In the genomic region with DNA sequence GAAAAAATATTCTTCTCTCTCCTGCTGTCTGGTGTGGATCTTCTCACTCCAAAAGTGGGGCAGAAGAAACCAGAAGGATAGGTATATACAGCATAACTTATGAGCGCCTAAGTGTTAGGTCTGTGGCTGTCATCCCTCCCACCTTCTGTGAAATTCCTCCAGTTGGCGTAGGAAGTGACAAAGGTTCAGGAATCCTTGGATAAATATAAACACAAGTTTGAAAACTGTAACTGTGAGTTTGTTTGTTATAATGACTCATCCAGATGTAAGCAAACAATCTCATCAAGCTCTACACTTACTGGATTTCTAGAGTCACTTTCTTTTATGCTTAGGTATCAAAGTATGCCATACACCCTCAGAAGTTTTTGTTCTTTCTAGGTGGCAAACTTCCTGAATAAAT, we compare ENCODE assay signal across 16 cellular contexts.
A peak's percentile ranks its signal among the peaks of the same experiment; 100 is the strongest.
DNase-seq lines count a peak whose midpoint lies in the region; ATAC-seq and TF ChIP-seq lines count a peak whose summit lies in the region.
"Had no signal": no experiment of that assay in that cellular context is flagged by ENCODE, and none has a peak within 500 bp of the region (broad histone marks: within the 10 kb centered on the region; RNA-seq: fewer than 3 reads in every experiment).

No MANE protein-coding gene starts in this region.

- H3K4me2 ChIP-seq in HCT116 (ENCODE audit: low read length), result peak overlapping the region; percentile 55

- no peaks in the 10 kb centered on the region for H3K27me3 Mint-ChIP-seq in activated CD4-positive, alpha-beta T cell treated with anti-CD3 and anti-CD28 coated beads, Interleukin-2, amount 10 ng/mL, durations not matched to agents 7 days and 5 days
- H3K27me3 Mint-ChIP-seq: activated CD8-positive, alpha-beta memory T cell treated with anti-CD3 and anti-CD28 coated beads, Interleukin-2, amount 10 ng/mL, durations not matched to agents 7 days and 5 days had no signal

- in situ Hi-C loops in Panc1 (cut with HindIII; ENCODE audit: low pct_unique_long_range_greater_than_20kb, low sequenced_read_pairs), result no loop called here

- H3K27ac ChIP-seq in HCT116 (ENCODE audit: low read depth, low read length) (peak overlapping the region; percentile 42; the same call in 1 of the 2 replicates), Panc1 (ENCODE audit: low read length) (peak overlapping the region; percentile 82), upper lobe of right lung (no peak overlapping the region)
- H3K27ac ChIP-seq: gastroesophageal sphincter had no signal

- no peak overlapping the region for H3K27ac Mint-ChIP-seq in activated CD4-positive, alpha-beta T cell treated with anti-CD3 and anti-CD28 coated beads, Interleukin-2, amount 10 ng/mL, durations not matched to agents 7 days and 5 days
- H3K27ac Mint-ChIP-seq: activated CD8-positive, alpha-beta memory T cell treated with anti-CD3 and anti-CD28 coated beads, Interleukin-2, amount 10 ng/mL, durations not matched to agents 7 days and 5 days had no signal

- CTCF ChIA-PET in HCT116 (lab: Charles Lee), result no interaction called here
- CTCF ChIA-PET in Panc1 (lab: Charles Lee), result no interaction called here
- CTCF ChIA-PET in activated CD4-positive, alpha-beta T cell treated with anti-CD3 and anti-CD28 coated beads, Interleukin-2, amount 10 ng/mL, durations not matched to agents 7 days and 5 days (lab: Charles Lee), result no interaction called here

- RAD21 ChIA-PET in HCT116 (lab: Charles Lee; ENCODE audit: low non-redundant PET in 1 of 2, low total read pairs in 2 of 2, uncharacterized antibody in 2 of 2, unreplicated experiment in 2 of 2), result no interaction called here

- TF ChIP-seq POLR2A in HCT116 (IDR thresholded peaks at IDR 0.05; ENCODE audit: borderline replicate concordance, extremely low read depth, insufficient read depth, insufficient read length), result no peak

- no peaks in the 10 kb centered on the region for H4K20me1 ChIP-seq in HCT116 (ENCODE audit: insufficient read depth)

- peaks cover 4 to 13% of the 10 kb centered on the region in 2 experiments; a peak in 3 of 4 replicates for H3K4me1 ChIP-seq in HCT116 (ENCODE audit: control insufficient read depth in 1 of 2, insufficient read depth in 2 of 2, low read length in 2 of 2)
- H3K4me1 ChIP-seq in Panc1 (ENCODE audit: control insufficient read depth, insufficient read depth, low read length), result peaks cover 14% of the 10 kb centered on the region
- H3K4me1 ChIP-seq in upper lobe of right lung, result no peaks in the 10 kb centered on the region
- H3K4me1 ChIP-seq: gastroesophageal sphincter had no signal

- no peaks in the 10 kb centered on the region for H3K9me3 Mint-ChIP-seq in activated CD4-positive, alpha-beta T cell treated with anti-CD3 and anti-CD28 coated beads, Interleukin-2, amount 10 ng/mL, durations not matched to agents 7 days and 5 days

- H3K4me3 ChIP-seq in HCT116 (replicated peaks in 1 of 2; ENCODE audit: low read depth in 1 of 2, low read length in 2 of 2), result no peak overlapping the region; a peak in 1 of 4 replicates
- no peak overlapping the region for H3K4me3 ChIP-seq in Panc1 (ENCODE audit: low read depth in 2 of 2, low read length in 2 of 2)
- no peak overlapping the region for H3K4me3 ChIP-seq in epithelial cell of esophagus (ENCODE audit: low read length)
- no peak overlapping the region for H3K4me3 ChIP-seq in upper lobe of right lung
- H3K4me3 ChIP-seq: gastroesophageal sphincter had no signal

- TF ChIP-seq CTCF in HCT116 (IDR thresholded peaks at IDR 0.05 in 2 of 3, conservative IDR thresholded peaks at IDR 0.05 in 1 of 3; ENCODE audit: borderline replicate concordance in 1 of 3, insufficient read depth in 1 of 3, low read depth in 2 of 3, low read length in 2 of 3) (no peak), Panc1 (IDR thresholded peaks at IDR 0.05) (no peak), epithelial cell of esophagus (IDR thresholded peaks at IDR 0.05; ENCODE audit: insufficient read depth, low read depth, low read length, missing control alignments) (no peak), upper lobe of right lung (IDR thresholded peaks at IDR 0.05) (no peak)

- no peak for TF ChIP-seq RAD21 in HCT116 (IDR thresholded peaks at IDR 0.05; ENCODE audit: low read depth)

- H3K9me3 ChIP-seq in HCT116 (ENCODE audit: control insufficient read depth in 1 of 2, insufficient read depth in 1 of 2, low read depth in 1 of 2, low read length in 2 of 2), result no peaks in the 10 kb centered on the region
- peaks cover 5% of the 10 kb centered on the region; the same call in 1 of the 2 replicates for H3K9me3 ChIP-seq in Panc1 (ENCODE audit: control insufficient read depth, insufficient read depth, low read depth, low read length)
- no peaks in the 10 kb centered on the region for H3K9me3 ChIP-seq in upper lobe of right lung
- H3K9me3 ChIP-seq: gastroesophageal sphincter had no signal

- no peaks in the 10 kb centered on the region for H3K79me2 ChIP-seq in HCT116 (ENCODE audit: insufficient read depth, low read length)

- POLR2A ChIA-PET in HCT116 (lab: Charles Lee) (interaction anchor here (1.0 kb wide), 1 partner anchor 10 kb away, joined by 3 read pairs; no protein-coding TSS in a partner anchor), Panc1 (lab: Charles Lee) (no interaction called here)
- POLR2A ChIA-PET in activated CD4-positive, alpha-beta T cell treated with anti-CD3 and anti-CD28 coated beads, Interleukin-2, amount 10 ng/mL, durations not matched to agents 7 days and 5 days (lab: Charles Lee), result no interaction called here

- ATAC-seq in HCT116 (peak; percentile 86), Panc1 (peak; percentile 99), upper lobe of right lung (peak; percentile 53), GM18870 (IDR thresholded peaks at IDR 0.05; ENCODE audit: unreplicated experiment) (no peak)
- ATAC-seq: activated CD8-positive, alpha-beta memory T cell treated with anti-CD3 and anti-CD28 coated beads, Interleukin-2, amount 10 ng/mL, durations not matched to agents 7 days and 5 days; gastroesophageal sphincter; Right ventricle myocardium inferior had no signal

- no peaks in the 10 kb centered on the region for H3K36me3 Mint-ChIP-seq in activated CD4-positive, alpha-beta T cell treated with anti-CD3 and anti-CD28 coated beads, Interleukin-2, amount 10 ng/mL, durations not matched to agents 7 days and 5 days (ENCODE audit: low read depth)
- H3K36me3 Mint-ChIP-seq: activated CD8-positive, alpha-beta memory T cell treated with anti-CD3 and anti-CD28 coated beads, Interleukin-2, amount 10 ng/mL, durations not matched to agents 7 days and 5 days had no signal

- H3K36me3 ChIP-seq in HCT116 (ENCODE audit: control insufficient read depth in 1 of 2, insufficient read depth in 2 of 2, low read length in 2 of 2), result no peaks in the 10 kb centered on the region
- no peaks in the 10 kb centered on the region for H3K36me3 ChIP-seq in Panc1 (ENCODE audit: control insufficient read depth, insufficient read depth, low read length)
- no peaks in the 10 kb centered on the region for H3K36me3 ChIP-seq in upper lobe of right lung
- H3K36me3 ChIP-seq: gastroesophageal sphincter had no signal

- DNase-seq in HCT116 (ENCODE audit: low read depth, low spot score) (peak; percentile 53), Panc1 (ENCODE audit: low read depth, low spot score) (peak; percentile 88), epithelial cell of esophagus (ENCODE audit: low read depth) (peak; percentile 77), upper lobe of right lung (no peak)
- DNase-seq in activated CD4-positive, alpha-beta T cell treated with anti-CD3 and anti-CD28 coated beads, Interleukin-2, amount 10 ng/mL, durations not matched to agents 7 days and 5 days, result no peak
- DNase-seq in activated CD4-positive, alpha-beta T cell treated with anti-CD3 and anti-CD28 coated beads, Interleukin-2, amount 50 U/mL, for 1 hour, result no peak
- DNase-seq: activated CD4-positive, CD25-positive, alpha-beta regulatory T cell; activated CD8-positive, alpha-beta memory T cell treated with anti-CD3 and anti-CD28 coated beads, Interleukin-2, amount 10 ng/mL, durations not matched to agents 7 days and 5 days; activated effector memory CD4-positive, alpha-beta T cell treated with Interleukin-2 at 50 U/mL for 16 hours; amniotic stem cell; Kasumi-1; NCI-H1694; T-helper 2 cell had no signal

- H3K4me1 Mint-ChIP-seq in activated CD4-positive, alpha-beta T cell treated with anti-CD3 and anti-CD28 coated beads, Interleukin-2, amount 10 ng/mL, durations not matched to agents 7 days and 5 days, result no peaks in the 10 kb centered on the region
- H3K4me1 Mint-ChIP-seq: activated CD8-positive, alpha-beta memory T cell treated with anti-CD3 and anti-CD28 coated beads, Interleukin-2, amount 10 ng/mL, durations not matched to agents 7 days and 5 days had no signal

- H3K9ac ChIP-seq in HCT116 (ENCODE audit: low read length), result no peak overlapping the region

- no peaks in the 10 kb centered on the region for H3K9me2 ChIP-seq in HCT116 (ENCODE audit: insufficient read depth)

- intact Hi-C loops in HCT116 (cut with micrococcal nuclease), result no loop called here
- intact Hi-C loops in Panc1 (cut with micrococcal nuclease; ENCODE audit: unreplicated experiment), result loop anchor here (10.0 kb wide), 1 partner anchor 195 kb away; no protein-coding TSS in a partner anchor
- intact Hi-C loops in upper lobe of right lung (cut with DNase I), result no loop called here

- no peak overlapping the region for H3K4me3 Mint-ChIP-seq in activated CD4-positive, alpha-beta T cell treated with anti-CD3 and anti-CD28 coated beads, Interleukin-2, amount 10 ng/mL, durations not matched to agents 7 days and 5 days
- H3K4me3 Mint-ChIP-seq: activated CD8-positive, alpha-beta memory T cell treated with anti-CD3 and anti-CD28 coated beads, Interleukin-2, amount 10 ng/mL, durations not matched to agents 7 days and 5 days had no signal

- no peaks in the 10 kb centered on the region for H3K27me3 ChIP-seq in HCT116 (ENCODE audit: insufficient read depth, low read length)
- no peaks in the 10 kb centered on the region for H3K27me3 ChIP-seq in Panc1 (ENCODE audit: control insufficient read depth, insufficient read depth, low read length)
- H3K27me3 ChIP-seq in upper lobe of right lung, result no peaks in the 10 kb centered on the region
- H3K27me3 ChIP-seq: gastroesophageal sphincter had no signal

- H2AFZ ChIP-seq in HCT116 (ENCODE audit: low read depth, low read length, poor library complexity, severe bottlenecking), result peak overlapping the region; percentile 39

- BruUV-seq in HCT116 (replicated peaks; lab: Mats Ljungman, UMichigan), result no TSS peak
- no TSS peak for BruUV-seq in Panc1 (replicated peaks; lab: Mats Ljungman, UMichigan)

TF ChIP-seq in HCT116, 20 proteins besides CTCF, POLR2A, EP300 and RAD21 (continues in another document):
- peak; percentile 62 for TF ChIP-seq JUND (IDR thresholded peaks at IDR 0.05)
- peak; percentile 59 for TF ChIP-seq FOSL1 (IDR thresholded peaks at IDR 0.05; ENCODE audit: low read depth)
- TF ChIP-seq CBX3 (IDR thresholded peaks at IDR 0.05; ENCODE audit: low read depth), result peak; percentile 18; the same call in 1 of the 2 replicates
- no peak for TF ChIP-seq TCF7L2 (IDR thresholded peaks at IDR 0.05; ENCODE audit: borderline replicate concordance, extremely low read depth, insufficient read depth, insufficient read length)
- no peak for TF ChIP-seq SIN3A (IDR thresholded peaks at IDR 0.05; ENCODE audit: low read depth)
- TF ChIP-seq EGR1 (IDR thresholded peaks at IDR 0.05; ENCODE audit: low read depth), result peak; percentile 31; the same call in 1 of the 2 replicates

Comparison
In these comparisons a context has a peak if more than half of its experiments do, and no peak if none do; other contexts are left out.
1. DNase-seq: peak in HCT116 (single experiment), Panc1 (single experiment) and epithelial cell of esophagus (single experiment); none in upper lobe of right lung (single experiment), activated CD4-positive, alpha-beta T cell treated with anti-CD3 and anti-CD28 coated beads, Interleukin-2, amount 10 ng/mL, durations not matched to agents 7 days and 5 days (single experiment) and activated CD4-positive, alpha-beta T cell treated with anti-CD3 and anti-CD28 coated beads, Interleukin-2, amount 50 U/mL, for 1 hour (single experiment).